Comparison of ENCODE assay signal across 9 cellular contexts in the genomic region with DNA sequence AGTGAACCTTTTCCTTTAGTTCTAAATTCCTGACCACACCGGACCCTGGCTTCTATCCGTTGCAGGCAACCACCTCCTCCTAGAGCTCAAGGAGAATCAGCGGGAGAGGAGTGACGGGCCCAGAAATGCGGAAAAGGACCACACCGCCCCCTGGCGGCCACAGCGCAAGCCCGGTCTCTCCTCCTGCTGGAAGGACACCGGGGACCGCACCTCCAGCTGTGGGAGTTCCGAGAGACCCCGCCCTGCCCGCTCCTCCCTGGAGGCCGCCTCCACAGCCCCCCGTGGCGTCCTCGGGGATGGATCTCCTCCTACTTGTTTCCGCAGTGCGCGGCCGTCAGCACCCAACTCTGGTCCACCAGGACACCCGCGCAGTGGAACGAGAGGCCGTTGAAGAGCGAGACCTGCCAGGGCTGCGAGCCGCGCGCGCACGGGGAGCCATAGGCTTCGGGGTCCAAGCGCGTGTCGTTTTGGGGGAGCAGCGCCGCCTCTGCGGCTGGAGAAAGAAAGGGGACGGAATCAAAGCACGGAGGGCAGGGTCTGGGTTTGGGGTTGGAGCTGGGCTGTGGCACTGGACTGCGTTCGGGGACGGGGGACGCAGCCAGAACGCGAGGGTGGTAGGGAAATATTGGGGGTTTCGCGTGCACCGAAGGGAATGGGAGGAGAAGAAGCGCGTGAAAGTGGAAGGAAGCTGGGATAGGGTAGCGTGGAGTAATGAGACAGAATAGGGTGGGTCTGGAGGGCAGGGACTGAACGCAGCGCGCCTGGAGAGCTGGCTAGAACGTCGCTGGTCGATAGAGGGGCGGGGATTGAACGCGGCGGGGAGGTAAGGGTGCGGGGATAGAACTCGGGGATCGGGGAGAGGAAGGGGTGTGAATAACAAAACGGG. TPM values are rescaled to one million over a fixed set of nuclear protein-coding genes. Genes with fewer than 3 reads are reported as not detected.
DNase-seq lines count a peak whose midpoint lies in the region; ATAC-seq and TF ChIP-seq lines count a peak whose summit lies in the region.
"Had no signal": no experiment of that assay in that cellular context is flagged by ENCODE, and none has a peak within 500 bp of the region (broad histone marks: within the 10 kb centered on the region; RNA-seq: fewer than 3 reads in every experiment).

No MANE protein-coding gene starts in this region.

- H3K9ac ChIP-seq in HUES6 (ENCODE audit: low read length) = peak overlapping the region; percentile 47

- H3K36me3 ChIP-seq in HUES6 (ENCODE audit: control insufficient read depth, insufficient read depth, low read length) = no peaks in the 10 kb centered on the region

- no peak overlapping the region for H3K27ac ChIP-seq in HUES6 (ENCODE audit: low read depth, low read length)

- peaks cover 11% of the 10 kb centered on the region for H3K4me1 ChIP-seq in HUES6 (ENCODE audit: control insufficient read depth, insufficient read depth, low read length)

- H3K4me3 ChIP-seq in HUES6 (ENCODE audit: low read depth, low read length) = peak overlapping the region; percentile 68
- H3K4me3 ChIP-seq in cardiac fibroblast (replicated peaks in 1 of 2; ENCODE audit: low read depth in 2 of 2, low read length in 2 of 2) = peak overlapping the region in 1 of 2 donors; percentile 25

- ATAC-seq in left colon (peak; percentile 71), GM21528 (IDR thresholded peaks at IDR 0.05; ENCODE audit: low FRiP score, unreplicated experiment) (no peak), HG02588 (IDR thresholded peaks at IDR 0.05; ENCODE audit: unreplicated experiment) (no peak)

- DNase-seq in Caki2 (ENCODE audit: low read depth) = peak; percentile 41
- peak; percentile 36 to 70 for DNase-seq in SW 1271 (lab: John Stamatoyannopoulos, UW)
- peak; percentile 49 to 61 for DNase-seq in cardiac fibroblast (ENCODE audit: low read depth in 2 of 2)
- peak in 1 of 2 donors; percentile 56 for DNase-seq in left colon
- DNase-seq in stimulated activated CD4-positive, alpha-beta T cell treated with anti-CD3 and anti-CD28 coated beads, Interleukin-2, amount 100 ng/mL, for 48 hours = peak; percentile 48 to 63

- in situ Hi-C loops in Caki2 (cut with HindIII; ENCODE audit: low pct_unique_long_range_greater_than_20kb, low sequenced_read_pairs) = no loop called here

- peak; percentile 66 for TF ChIP-seq CTCF in cardiac fibroblast (IDR thresholded peaks at IDR 0.05; ENCODE audit: low read depth, low read length)

- no peaks in the 10 kb centered on the region for H3K9me3 ChIP-seq in HUES6 (ENCODE audit: control insufficient read depth, insufficient read depth, low read depth, low read length)

- H3K27me3 ChIP-seq in HUES6 (ENCODE audit: control insufficient read depth, insufficient read depth, low read length) = peaks cover 51% of the 10 kb centered on the region

- intact Hi-C loops in left colon (cut with DNase I, micrococcal nuclease) = no loop called here

RNA-seq across cellular contexts. Expression of a gene that starts 2.5 kb away (rescaled TPM):
- not detected in 2 replicates for total RNA-seq in Caki2 (2014; rRNA removed; shearing (Covaris generic); ENCODE audit: low replicate concordance)
- total RNA-seq in left colon = under 1 TPM; 0.37 to 0.70 TPM
- total RNA-seq: T-helper 2 cell treated with Interferon-gamma antibody and Interleukin-4, amounts not matched to agents 100 ng/mL and 5 ng/mL, for 36 hours had no signal

RNA-seq across cellular contexts. Expression of a gene that starts 9.4 kb away (rescaled TPM):
- not detected in 2 replicates for total RNA-seq in Caki2 (2014; rRNA removed; shearing (Covaris generic); ENCODE audit: low replicate concordance)
- total RNA-seq in left colon = under 1 TPM; 0.47 to 0.64 TPM
- total RNA-seq: T-helper 2 cell treated with Interferon-gamma antibody and Interleukin-4, amounts not matched to agents 100 ng/mL and 5 ng/mL, for 36 hours had no signal

RNA-seq across cellular contexts. Expression of a gene that starts 15.6 kb away (rescaled TPM):
- not detected in 2 replicates for total RNA-seq in Caki2 (2014; rRNA removed; shearing (Covaris generic); ENCODE audit: low replicate concordance)
- not detected for total RNA-seq in left colon
- total RNA-seq: T-helper 2 cell treated with Interferon-gamma antibody and Interleukin-4, amounts not matched to agents 100 ng/mL and 5 ng/mL, for 36 hours had no signal

RNA-seq across cellular contexts. Expression of a gene that starts 17.8 kb away (rescaled TPM):
- total RNA-seq in Caki2 (2014; rRNA removed; shearing (Covaris generic); ENCODE audit: low replicate concordance) = not detected in 2 replicates
- total RNA-seq in left colon = under 1 TPM; 0.73 to 0.81 TPM
- total RNA-seq: T-helper 2 cell treated with Interferon-gamma antibody and Interleukin-4, amounts not matched to agents 100 ng/mL and 5 ng/mL, for 36 hours had no signal

RNA-seq across cellular contexts. Expression of a gene that starts 33.3 kb away (rescaled TPM):
- not detected in 2 replicates for total RNA-seq in Caki2 (2014; rRNA removed; shearing (Covaris generic); ENCODE audit: low replicate concordance)
- not detected for total RNA-seq in left colon
- total RNA-seq: T-helper 2 cell treated with Interferon-gamma antibody and Interleukin-4, amounts not matched to agents 100 ng/mL and 5 ng/mL, for 36 hours had no signal
